Comparison of ENCODE assay signal across 8 cellular contexts in the genomic region with DNA sequence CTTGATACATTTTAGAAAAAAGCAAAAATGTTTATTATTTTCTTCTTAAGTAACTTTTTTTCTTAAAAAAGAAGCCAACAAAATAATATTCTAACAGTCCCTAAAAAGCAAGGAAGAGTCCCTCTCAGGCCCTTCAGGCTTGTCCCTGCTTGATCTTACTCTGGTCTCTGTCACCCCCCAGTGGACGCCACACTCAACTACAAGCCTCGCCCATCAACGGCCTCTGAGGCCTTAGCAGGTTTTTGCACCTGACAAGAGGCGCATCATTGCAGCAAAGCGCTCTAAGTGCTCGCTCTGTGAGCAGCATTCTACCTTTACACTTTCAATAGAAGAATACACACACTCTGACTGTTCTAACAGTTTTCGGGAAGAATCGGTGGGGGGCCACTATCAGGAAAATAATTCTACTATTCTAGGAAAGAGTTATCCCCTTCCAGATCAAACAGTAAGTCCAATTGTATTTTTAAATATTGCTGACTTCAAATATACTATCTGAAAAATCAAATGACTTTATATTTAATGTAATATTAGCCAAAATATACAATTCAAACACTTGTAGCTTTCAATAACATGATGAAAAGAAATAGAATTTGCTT.
DNase-seq lines count a peak whose midpoint lies in the region; ATAC-seq and TF ChIP-seq lines count a peak whose summit lies in the region.

No MANE protein-coding gene starts in this region.

- POLR2A ChIA-PET in CD8-positive, alpha-beta memory T cell (lab: Charles Lee), result no interaction called here

- CTCF ChIA-PET in CD8-positive, alpha-beta memory T cell (lab: Charles Lee), result no interaction called here

- H3K27ac ChIP-seq in CD8-positive, alpha-beta memory T cell (ENCODE audit: low read depth, low read length), result no peak overlapping the region
- H3K27ac ChIP-seq in heart left ventricle, result no peak overlapping the region

- no peaks in the 10 kb centered on the region for H3K36me3 ChIP-seq in CD8-positive, alpha-beta memory T cell (ENCODE audit: insufficient read depth, low read length)
- H3K36me3 ChIP-seq in heart left ventricle, result peaks cover 0 to 4% (median 0%) of the 10 kb centered on the region in 9 donors

- no peaks in the 10 kb centered on the region for H3K9me3 ChIP-seq in CD8-positive, alpha-beta memory T cell (ENCODE audit: low read length)
- no peaks in the 10 kb centered on the region for H3K9me3 ChIP-seq in heart left ventricle

- H3K4me3 Mint-ChIP-seq in CD8-positive, alpha-beta memory T cell, result no peak overlapping the region

- TF ChIP-seq CTCF in heart left ventricle (IDR thresholded peaks at IDR 0.05) (peak; percentile 78 to 92 (median 86)), retinal pigment epithelial cell (conservative IDR thresholded peaks at IDR 0.05; ENCODE audit: low read depth, low read length) (peak; percentile 87)

- no peak overlapping the region for H3K4me3 ChIP-seq in CD8-positive, alpha-beta memory T cell (ENCODE audit: low read length)
- H3K4me3 ChIP-seq in heart left ventricle, result no peak overlapping the region
- H3K4me3 ChIP-seq in retinal pigment epithelial cell (ENCODE audit: low read length), result no peak overlapping the region

- peak; percentile 86 for ATAC-seq in GM19397 (IDR thresholded peaks at IDR 0.05; ENCODE audit: unreplicated experiment)
- ATAC-seq in heart left ventricle, result peak; percentile 47 to 93 (median 90)
- ATAC-seq in HG03135 (IDR thresholded peaks at IDR 0.05; ENCODE audit: unreplicated experiment), result no peak

- no peaks in the 10 kb centered on the region for H3K27me3 ChIP-seq in CD8-positive, alpha-beta memory T cell (ENCODE audit: insufficient read depth, low read length, poor library complexity, severe bottlenecking)
- no peaks in the 10 kb centered on the region for H3K27me3 ChIP-seq in heart left ventricle

- peak overlapping the region in 1 of 8 donors; percentile 81 for H3K27ac Mint-ChIP-seq in CD8-positive, alpha-beta memory T cell

- H3K27me3 Mint-ChIP-seq in CD8-positive, alpha-beta memory T cell, result peaks cover 0 to 2% of the 10 kb centered on the region in 2 donors

- intact Hi-C loops in heart left ventricle (cut with DNase I), result loop anchor here in 3 of 10 donors (10.0 kb wide), 2 partner anchors 197 to 357 kb away; no protein-coding TSS in a partner anchor

- peaks cover 0 to 4% (median 1%) of the 10 kb centered on the region in 3 donors for H3K36me3 Mint-ChIP-seq in CD8-positive, alpha-beta memory T cell

- H3K9me3 Mint-ChIP-seq in CD8-positive, alpha-beta memory T cell, result no peaks in the 10 kb centered on the region

- H3K4me1 ChIP-seq in CD8-positive, alpha-beta memory T cell (ENCODE audit: insufficient read depth, low read length), result no peaks in the 10 kb centered on the region
- H3K4me1 ChIP-seq in heart left ventricle, result peaks cover 0 to 4% (median 0%) of the 10 kb centered on the region in 12 donors

- in situ Hi-C loops in SK-MEL-5 (cut with HindIII; ENCODE audit: low pct_unique_long_range_greater_than_20kb, low sequenced_read_pairs), result no loop called here

- TF ChIP-seq POLR2A in heart left ventricle (IDR thresholded peaks at IDR 0.05), result no peak

- DNase-seq in CD8-positive, alpha-beta memory T cell, result peak; percentile 47 to 74 (median 56)
- DNase-seq in HuH-7.5 (ENCODE audit: low spot score) (peak; percentile 54), SK-MEL-5 (ENCODE audit: low read depth, low spot score) (peak; percentile 71), heart left ventricle (peak; percentile 45 to 78 (median 46)), retinal pigment epithelial cell (ENCODE audit: low read depth) (no peak)
- DNase-seq in activated naive CD4-positive, alpha-beta T cell treated with anti-CD3 and anti-CD28 coated beads, Interleukin-2, amount 50 U/mL, for 16 hours, result peak; percentile 67

- H3K4me1 Mint-ChIP-seq in CD8-positive, alpha-beta memory T cell, result no peaks in the 10 kb centered on the region

- WGBS in heart left ventricle, 4 donors, result 52 to 70% (median 60%) methylated on average over 8 of the region's 8 CpGs
